In genomic region chr16:4116328-4117249, GRCh38 we compare ENCODE assay signal across 8 cellular contexts. TPM values are rescaled to one million over a fixed set of nuclear protein-coding genes. Genes with fewer than 3 reads are reported as not detected.
DNase-seq lines count a peak whose midpoint lies in the region; ATAC-seq and TF ChIP-seq lines count a peak whose summit lies in the region.

Gene ADCY9 (minus strand): TSS chr16:4116442. CDS start chr16:4115442, 1,000 bp downstream.

- peak; percentile 84 to 85 for ATAC-seq in activated naive CD4-positive, alpha-beta T cell treated with anti-CD3 and anti-CD28 coated beads, Interleukin-2, amount 50 U/mL, for 72 hours

- H3K9me3 Mint-ChIP-seq in activated naive CD4-positive, alpha-beta T cell treated with anti-CD3 and anti-CD28 coated beads, Interleukin-2, amount 50 U/mL, for 72 hours: no peaks in the 10 kb centered on the region

- no peaks in the 10 kb centered on the region for H3K27me3 ChIP-seq in BJ (ENCODE audit: control insufficient read depth, insufficient read depth, low read length)
- H3K27me3 ChIP-seq in suprapubic skin: no peaks in the 10 kb centered on the region

- H3K27ac ChIP-seq in suprapubic skin: peak within 1 kb of the TSS; percentile 71

- peak within 1 kb of the TSS in 1 of 2 donors; percentile 75 for H3K27ac Mint-ChIP-seq in activated naive CD4-positive, alpha-beta T cell treated with anti-CD3 and anti-CD28 coated beads, Interleukin-2, amount 50 U/mL, for 72 hours

- TF ChIP-seq CTCF in BJ (IDR thresholded peaks at IDR 0.05; ENCODE audit: insufficient read depth, low read depth, low read length): no peak
- TF ChIP-seq CTCF in suprapubic skin (IDR thresholded peaks at IDR 0.05): no peak

- in situ Hi-C loops in SK-MEL-5 (cut with HindIII; ENCODE audit: low pct_unique_long_range_greater_than_20kb, low sequenced_read_pairs): no loop called here

- TF ChIP-seq EP300 in suprapubic skin (IDR thresholded peaks at IDR 0.05): no peak

- WGBS in suprapubic skin: 18% methylated on average over 13 of the region's 104 CpGs

- DNase-seq in BJ (ENCODE audit: low read depth) (no peak), GM19240 (ENCODE audit: insufficient read length, low spot score) (peak; percentile 69), HT-29 (ENCODE audit: low spot score) (peak; percentile 18), SK-MEL-5 (ENCODE audit: low read depth, low spot score) (peak; percentile 62), glomerular visceral epithelial cell (ENCODE audit: extremely low spot score) (peak; percentile 82), occipital lobe (lab: John Stamatoyannopoulos, UW) (peak; percentile 45), suprapubic skin (ENCODE audit: low spot score in 2 of 2) (peak in 1 of 2 donors; percentile 77)
- peak; percentile 81 to 86 for DNase-seq in activated naive CD4-positive, alpha-beta T cell treated with anti-CD3 and anti-CD28 coated beads, Interleukin-2, amount 50 U/mL, for 72 hours (ENCODE audit: low spot score in 2 of 2)

- H3K4me3 ChIP-seq in BJ (ENCODE audit: low read depth, low read length) (peak within 1 kb of the TSS; percentile 68), suprapubic skin (peak within 1 kb of the TSS; percentile 80)

- no peak for TF ChIP-seq POLR2A in suprapubic skin (IDR thresholded peaks at IDR 0.05)

- H3K9me3 ChIP-seq in suprapubic skin: no peaks in the 10 kb centered on the region

- POLR2A ChIA-PET in BJ (lab: Charles Lee): no interaction called here

- CTCF ChIA-PET in BJ (lab: Yijun Ruan, JAX): interaction anchor here (1.0 to 1.6 kb wide), 3 partner anchors 68 to 214 kb away, joined by 3 read pairs; no protein-coding TSS in a partner anchor

- peaks cover 3% of the 10 kb centered on the region; the same call in 1 of the 2 replicates for H3K36me3 ChIP-seq in BJ (ENCODE audit: control insufficient read depth, insufficient read depth, low read length)
- H3K36me3 ChIP-seq in suprapubic skin: no peaks in the 10 kb centered on the region

- H3K4me1 ChIP-seq in suprapubic skin: peaks cover 43% of the 10 kb centered on the region

- peaks cover 7 to 13% of the 10 kb centered on the region in 2 donors for H3K36me3 Mint-ChIP-seq in activated naive CD4-positive, alpha-beta T cell treated with anti-CD3 and anti-CD28 coated beads, Interleukin-2, amount 50 U/mL, for 72 hours

RNA-seq across cellular contexts. Expression of gene ADCY9, which starts in this region (rescaled TPM):
- 19.3 and 28.2 TPM in 2 replicates for polyA plus RNA-seq in BJ (2011; rRNA removed)
- polyA minus RNA-seq in BJ (2011; rRNA and poly(A)+ RNA removed): 30.2 and 34.2 TPM in 2 replicates
- total RNA-seq in HT-29 (2014; rRNA removed; shearing (Covaris generic)): 0.42 and 1.8 TPM in 2 replicates
- total RNA-seq in SK-MEL-5 (2014; rRNA removed; shearing (Covaris generic)): 8.0 and 8.3 TPM in 2 replicates
- 14.7 and 16.3 TPM in 2 replicates for polyA plus RNA-seq in SK-MEL-5 (2015; cell fraction: cytosol; rRNA removed)
- polyA plus RNA-seq in SK-MEL-5 (2015; cell fraction: nucleus; rRNA removed): 5.1 and 8.9 TPM in 2 replicates
- total RNA-seq in activated naive CD4-positive, alpha-beta T cell treated with anti-CD3 and anti-CD28 coated beads, Interleukin-2, amount 50 U/mL, for 72 hours: 1 to 10 TPM; 4.8 to 8.9 TPM
- total RNA-seq in occipital lobe (9.5 TPM), suprapubic skin (10 to 100 TPM; 21.5 to 27.2 (median 26.4) TPM)
